Comparison of ENCODE assay signal across 15 cellular contexts in the genomic region with DNA sequence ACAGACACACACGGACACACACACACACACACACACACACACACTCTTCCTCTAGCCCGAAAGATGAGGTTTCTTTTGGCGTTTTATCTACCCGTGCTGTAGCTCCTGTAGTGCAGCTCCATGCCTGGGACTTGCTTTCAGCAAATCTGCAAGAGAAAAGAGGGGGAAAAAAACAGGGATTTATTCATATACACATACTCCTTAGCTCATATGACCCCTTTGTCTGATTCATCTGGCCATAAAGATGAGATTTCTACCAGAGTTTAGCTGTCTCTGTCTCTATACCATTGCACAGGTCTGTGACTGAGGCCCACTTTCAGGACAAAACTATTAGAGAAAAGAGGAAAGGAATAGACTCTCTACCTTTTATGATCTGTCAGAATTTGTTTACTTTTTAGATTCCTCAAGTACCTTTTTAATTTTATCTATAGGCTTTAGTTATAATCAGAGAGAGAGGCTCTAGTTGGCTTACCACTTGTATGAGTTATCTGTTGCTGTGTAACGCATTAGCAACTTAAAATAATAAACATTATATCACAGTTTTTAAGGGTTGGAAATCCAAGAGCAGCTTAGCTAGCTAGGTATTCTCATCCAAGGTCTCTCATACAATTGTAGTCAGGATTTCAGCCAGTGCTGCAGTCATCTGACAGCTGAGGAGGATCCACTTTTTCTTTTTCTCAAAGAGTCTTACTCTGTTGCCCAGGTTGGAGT.
"Had no signal": no experiment of that assay in that cellular context is flagged by ENCODE, and none has a peak within 500 bp of the region (broad histone marks: within the 10 kb centered on the region; RNA-seq: fewer than 3 reads in every experiment).

No MANE protein-coding gene starts in this region.

- ATAC-seq: activated CD8-positive, alpha-beta T cell treated with anti-CD3 and anti-CD28 coated beads, Interleukin-2, amount 10 ng/mL, durations not matched to agents 7 days and 5 days; effector memory CD8-positive, alpha-beta T cell; T-cell had no signal

- H3K27ac ChIP-seq: cardiac muscle cell, thyroid gland had no signal

- H3K4me3 Mint-ChIP-seq: activated CD4-positive, alpha-beta T cell treated with anti-CD3 and anti-CD28 coated beads, Interleukin-2, amount 10 ng/mL, durations not matched to agents 7 days and 5 days; activated CD8-positive, alpha-beta T cell treated with anti-CD3 and anti-CD28 coated beads, Interleukin-2, amount 10 ng/mL, durations not matched to agents 7 days and 5 days; activated T-cell treated with anti-CD3 and anti-CD28 coated beads, Interleukin-2, amount 50 U/mL, for 24 hours; effector memory CD8-positive, alpha-beta T cell; T-cell had no signal

- H3K9me3 ChIP-seq: thyroid gland had no signal

- H3K4me3 ChIP-seq: cardiac muscle cell, lung, spleen, thyroid gland had no signal

- H3K27me3 ChIP-seq: cardiac muscle cell, spleen, thyroid gland had no signal

- DNase-seq: activated CD4-positive, alpha-beta T cell treated with anti-CD3 and anti-CD28 coated beads, Interleukin-2, amount 10 ng/mL, durations not matched to agents 7 days and 5 days; activated CD8-positive, alpha-beta T cell treated with anti-CD3 and anti-CD28 coated beads, Interleukin-2, amount 10 ng/mL, durations not matched to agents 7 days and 5 days; activated effector memory CD4-positive, alpha-beta T cell treated with Interleukin-2 at 50 U/mL for 16 hours; activated naive CD4-positive, alpha-beta T cell treated with anti-CD3 and anti-CD28 coated beads, Interleukin-2, amount 50 U/mL, for 16 hours; activated T-cell treated with anti-CD3 and anti-CD28 coated beads, Interleukin-2, amount 50 U/mL, for 24 hours; effector memory CD8-positive, alpha-beta T cell; midbrain; retina; spleen; stimulated activated naive CD4-positive, alpha-beta T cell treated with Interleukin-2 at 50 U/mL for 16 hours; T-cell; T-helper 9 cell; thyroid gland had no signal

- H3K36me3 ChIP-seq: cardiac muscle cell, thyroid gland had no signal

- H3K27me3 Mint-ChIP-seq: activated CD4-positive, alpha-beta T cell treated with anti-CD3 and anti-CD28 coated beads, Interleukin-2, amount 10 ng/mL, durations not matched to agents 7 days and 5 days; activated T-cell treated with anti-CD3 and anti-CD28 coated beads, Interleukin-2, amount 50 U/mL, for 24 hours; effector memory CD8-positive, alpha-beta T cell; T-cell had no signal

- H3K27ac Mint-ChIP-seq: activated CD4-positive, alpha-beta T cell treated with anti-CD3 and anti-CD28 coated beads, Interleukin-2, amount 10 ng/mL, durations not matched to agents 7 days and 5 days; activated CD8-positive, alpha-beta T cell treated with anti-CD3 and anti-CD28 coated beads, Interleukin-2, amount 10 ng/mL, durations not matched to agents 7 days and 5 days; activated T-cell treated with anti-CD3 and anti-CD28 coated beads, Interleukin-2, amount 50 U/mL, for 24 hours; effector memory CD8-positive, alpha-beta T cell; T-cell had no signal

- H3K4me1 Mint-ChIP-seq: activated CD4-positive, alpha-beta T cell treated with anti-CD3 and anti-CD28 coated beads, Interleukin-2, amount 10 ng/mL, durations not matched to agents 7 days and 5 days had no signal
